ENCODE assay signal across 20 cellular contexts in the genomic region with DNA sequence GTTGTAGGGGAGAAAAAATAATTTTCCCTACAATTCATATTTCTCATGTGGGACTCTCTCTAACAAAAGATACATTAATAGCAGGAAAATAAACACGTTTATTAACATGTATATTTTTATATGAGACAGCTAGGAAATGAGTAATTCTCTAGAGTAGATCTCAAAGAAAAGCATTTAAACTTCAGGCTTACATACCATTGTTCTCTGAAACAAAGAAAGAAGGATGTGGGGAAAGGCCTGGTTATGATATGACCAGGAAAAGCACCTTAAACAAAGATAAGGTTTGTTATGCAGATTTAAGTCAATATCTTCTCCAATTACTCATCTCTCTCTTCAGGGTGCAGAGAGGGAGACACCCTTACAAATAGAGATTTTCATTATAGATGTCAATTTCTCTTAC.
A peak's percentile ranks its signal among the peaks of the same experiment; 100 is the strongest.
DNase-seq lines count a peak whose midpoint lies in the region; ATAC-seq, FAIRE-seq and TF ChIP-seq lines count a peak whose summit lies in the region.
"Had no signal": no experiment of that assay in that cellular context is flagged by ENCODE, and none has a peak within 500 bp of the region (broad histone marks: within the 10 kb centered on the region; RNA-seq: fewer than 3 reads in every experiment).

No MANE protein-coding gene starts in this region.

- DNase-seq in GM12891 (ENCODE audit: insufficient read length, low spot score) (no peak), SJSA1 (ENCODE audit: low read depth in 1 of 2, low spot score in 2 of 2) (peak in 1 of 2 experiments; percentile 76), progenitor cell of endocrine pancreas (ENCODE audit: low spot score, unreplicated experiment) (no peak), NCI-H2081 treated with DMSO at 0.1 percent for 48 hours (lab: John Stamatoyannopoulos, UW) (no peak), immature natural killer cell (no peak)
- DNase-seq: activated CD4-positive, alpha-beta T cell treated with anti-CD3 and anti-CD28 coated beads for 1 hour; BE2C; central memory CD4-positive, alpha-beta T cell; DMS79; heart right ventricle; left colon; NCI-H510A; stimulated activated CD4-positive, alpha-beta T cell treated with anti-CD3 and anti-CD28 coated beads, Interleukin-2, amount 100 ng/mL, for 24 hours; thyroid gland had no signal

- H3K27ac Mint-ChIP-seq in progenitor cell of endocrine pancreas, result no peak overlapping the region
- H3K27ac Mint-ChIP-seq in immature natural killer cell, result no peak overlapping the region
- H3K27ac Mint-ChIP-seq: activated naive CD8-positive, alpha-beta T cell; natural killer cell treated with Interleukin-12 subunit alpha and Interleukin-12 subunit beta and Interleukin-15 and Interleukin-18, amount 100 ng/mL, for 72 hours had no signal

- H3K4me3 Mint-ChIP-seq in progenitor cell of endocrine pancreas (ENCODE audit: low read depth), result no peak overlapping the region
- H3K4me3 Mint-ChIP-seq in immature natural killer cell, result no peak overlapping the region
- H3K4me3 Mint-ChIP-seq: activated naive CD8-positive, alpha-beta T cell; natural killer cell treated with Interleukin-12 subunit alpha and Interleukin-12 subunit beta and Interleukin-15 and Interleukin-18, amount 100 ng/mL, for 72 hours had no signal

- H3K9me3 Mint-ChIP-seq in progenitor cell of endocrine pancreas (ENCODE audit: low read depth) (peaks cover 14% of the 10 kb centered on the region), immature natural killer cell (peaks cover 0 to 17% (median 9%) of the 10 kb centered on the region in 6 donors)

- H3K4me1 Mint-ChIP-seq in progenitor cell of endocrine pancreas (ENCODE audit: low read depth) (peaks cover 23% of the 10 kb centered on the region), immature natural killer cell (no peaks in the 10 kb centered on the region)

- TF ChIP-seq CTCF in progenitor cell of endocrine pancreas (IDR thresholded peaks at IDR 0.05; ENCODE audit: unreplicated experiment), result no peak

- H3K36me3 Mint-ChIP-seq in progenitor cell of endocrine pancreas (ENCODE audit: insufficient read depth), result peaks cover 4% of the 10 kb centered on the region
- H3K36me3 Mint-ChIP-seq in immature natural killer cell, result no peaks in the 10 kb centered on the region
- H3K36me3 Mint-ChIP-seq: activated naive CD8-positive, alpha-beta T cell; natural killer cell treated with Interleukin-12 subunit alpha and Interleukin-12 subunit beta and Interleukin-15 and Interleukin-18, amount 100 ng/mL, for 72 hours had no signal

- no peak overlapping the region for H3K9ac ChIP-seq in iPS-20b (ENCODE audit: low read depth, low read length)

- H3K27me3 ChIP-seq in SJSA1 (replicated peaks), result no peaks in the 10 kb centered on the region
- H3K27me3 ChIP-seq in iPS-20b (ENCODE audit: insufficient read depth, low read length), result no peaks in the 10 kb centered on the region
- H3K27me3 ChIP-seq: BE2C, heart right ventricle, thyroid gland had no signal

- no peak for FAIRE-seq in GM12891 (lab: Jason Lieb, UNC)

- H3K4me3 ChIP-seq in SJSA1 (no peak overlapping the region), iPS-20b (ENCODE audit: low read length) (peak overlapping the region; percentile 18; the same call in 1 of the 2 replicates)
- H3K4me3 ChIP-seq: heart right ventricle, thyroid gland had no signal

- H3K36me3 ChIP-seq in SJSA1 (no peaks in the 10 kb centered on the region), iPS-20b (ENCODE audit: insufficient read depth, low read depth, low read length) (no peaks in the 10 kb centered on the region)
- H3K36me3 ChIP-seq: BE2C, heart right ventricle, thyroid gland had no signal

- ATAC-seq in HG02884 (IDR thresholded peaks at IDR 0.05; ENCODE audit: unreplicated experiment) (peak; percentile 45), HG03342 (IDR thresholded peaks at IDR 0.05; ENCODE audit: unreplicated experiment) (no peak)
- ATAC-seq: heart right ventricle; left colon; natural killer cell treated with Interleukin-12 subunit alpha and Interleukin-12 subunit beta and Interleukin-15 and Interleukin-18, amount 100 ng/mL, for 72 hours; Panc1 had no signal

- H3K27me3 Mint-ChIP-seq in progenitor cell of endocrine pancreas, result no peaks in the 10 kb centered on the region
- peaks cover 0 to 4% (median 4%) of the 10 kb centered on the region in 3 donors for H3K27me3 Mint-ChIP-seq in immature natural killer cell (ENCODE audit: low read depth in 3 of 3)
- H3K27me3 Mint-ChIP-seq: activated naive CD8-positive, alpha-beta T cell; natural killer cell treated with Interleukin-12 subunit alpha and Interleukin-12 subunit beta and Interleukin-15 and Interleukin-18, amount 100 ng/mL, for 72 hours had no signal

- H3K4me1 ChIP-seq in SJSA1 (replicated peaks) (peaks cover 46% of the 10 kb centered on the region), iPS-20b (ENCODE audit: insufficient read depth, low read length) (peaks cover 32% of the 10 kb centered on the region; the same call in 1 of the 2 replicates)
- H3K4me1 ChIP-seq: BE2C, heart right ventricle had no signal

- TF ChIP-seq POLR2A in GM12891 (IDR thresholded peaks at IDR 0.05; ENCODE audit: low read depth, low read length), result no peak

- H3K9me3 ChIP-seq in SJSA1 (replicated peaks) (no peaks in the 10 kb centered on the region), iPS-20b (ENCODE audit: insufficient read depth, low read depth, low read length) (peaks cover 10% of the 10 kb centered on the region; the same call in 1 of the 2 replicates)
- H3K9me3 ChIP-seq: BE2C, thyroid gland had no signal

- H3K27ac ChIP-seq in SJSA1, result peak overlapping the region; percentile 100
- H3K27ac ChIP-seq in iPS-20b (ENCODE audit: low read length), result no peak overlapping the region
- H3K27ac ChIP-seq: heart right ventricle, thyroid gland had no signal

TF ChIP-seq in GM12891, 5 proteins besides CTCF, POLR2A, EP300 and RAD21:
- TF ChIP-seq POU2F2 (IDR thresholded peaks at IDR 0.05; ENCODE audit: low read depth, low read length) (no peak), TAF1 (IDR thresholded peaks at IDR 0.05; ENCODE audit: low read depth, low read length) (no peak), POLR2AphosphoS5 (IDR thresholded peaks at IDR 0.05; ENCODE audit: low read depth, low read length) (no peak), PAX5 (IDR thresholded peaks at IDR 0.05; ENCODE audit: insufficient read depth, low read length, severe bottlenecking) (no peak), SPI1 (IDR thresholded peaks at IDR 0.05; ENCODE audit: low read depth, low read length) (peak; percentile 32; the same call in 1 of the 2 replicates)
